Comparison of ENCODE assay signal across 15 cellular contexts in the genomic region with DNA sequence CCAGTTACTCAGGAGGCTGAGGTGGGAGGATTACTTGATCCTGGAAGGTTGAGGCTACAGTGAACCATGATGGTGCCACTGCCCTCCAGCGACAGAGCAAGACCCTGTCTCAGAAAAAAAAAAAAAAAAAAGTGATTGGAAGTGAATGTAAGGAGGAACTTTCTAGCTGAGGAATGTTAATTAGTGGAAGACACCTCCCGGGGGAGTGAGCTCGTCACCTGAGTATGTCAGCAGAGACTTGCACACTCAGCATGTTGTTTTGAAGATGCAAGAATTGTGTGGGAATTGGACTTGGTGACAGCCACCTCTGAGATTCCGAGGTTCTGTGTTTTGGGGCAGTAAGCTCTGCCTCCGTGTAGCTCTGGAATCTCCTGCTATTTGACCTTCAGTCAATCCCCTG. TPM values are rescaled to one million over a fixed set of nuclear protein-coding genes. Genes with fewer than 3 reads are reported as not detected.
DNase-seq lines count a peak whose midpoint lies in the region; ATAC-seq, FAIRE-seq and TF ChIP-seq lines count a peak whose summit lies in the region.
"Had no signal": no experiment of that assay in that cellular context is flagged by ENCODE, and none has a peak within 500 bp of the region (broad histone marks: within the 10 kb centered on the region; RNA-seq: fewer than 3 reads in every experiment).

No MANE protein-coding gene starts in this region.

- no peak overlapping the region for H2AFZ ChIP-seq in GM23338
- H2AFZ ChIP-seq in HepG2 (ENCODE audit: low read length) = no peak overlapping the region

- no peaks in the 10 kb centered on the region for H3K79me2 ChIP-seq in GM23338 (replicated peaks; ENCODE audit: insufficient read depth)
- H3K79me2 ChIP-seq in HepG2 (ENCODE audit: insufficient read depth, low read length) = no peaks in the 10 kb centered on the region

- H4K20me1 ChIP-seq in GM23338 (replicated peaks; ENCODE audit: insufficient read depth) = no peaks in the 10 kb centered on the region
- no peaks in the 10 kb centered on the region for H4K20me1 ChIP-seq in HepG2 (ENCODE audit: insufficient read depth, low read length)

- no peaks in the 10 kb centered on the region for H3K9me3 ChIP-seq in HepG2 (ENCODE audit: low read length)
- H3K9me3 ChIP-seq in skeletal muscle tissue (ENCODE audit: control insufficient read depth in 3 of 3, low read length in 3 of 3) = no peaks in the 10 kb centered on the region

- no peaks in the 10 kb centered on the region for H3K9me3 Mint-ChIP-seq in GM23338
- H3K9me3 Mint-ChIP-seq: activated CD4-positive, alpha-beta memory T cell treated with anti-CD3 and anti-CD28 coated beads, Interleukin-2, amount 10 ng/mL, durations not matched to agents 7 days and 5 days; naive thymus-derived CD8-positive, alpha-beta T cell had no signal

- H3K27ac Mint-ChIP-seq in GM23338 = peak overlapping the region; percentile 45; the same call in 1 of the 2 replicates
- H3K27ac Mint-ChIP-seq: activated CD4-positive, alpha-beta memory T cell treated with anti-CD3 and anti-CD28 coated beads, Interleukin-2, amount 10 ng/mL, durations not matched to agents 7 days and 5 days; B cell had no signal

- no peaks in the 10 kb centered on the region for H3K36me3 ChIP-seq in GM23338 (ENCODE audit: insufficient read depth)
- no peaks in the 10 kb centered on the region for H3K36me3 ChIP-seq in HepG2 (replicated peaks in 1 of 2; ENCODE audit: control insufficient read depth in 1 of 2, insufficient read depth in 2 of 2, low read length in 2 of 2)
- H3K36me3 ChIP-seq in skeletal muscle tissue (ENCODE audit: control insufficient read depth in 3 of 3, insufficient read depth in 3 of 3, low read length in 3 of 3) = peaks cover 8 to 10% (median 10%) of the 10 kb centered on the region in 3 donors

- H3K9ac ChIP-seq in HepG2 (ENCODE audit: insufficient read depth, low read depth, low read length) (no peak overlapping the region), skeletal muscle tissue (ENCODE audit: low read depth in 1 of 3, low read length in 3 of 3) (peak overlapping the region; percentile 15 to 79 (median 74))

- TF ChIP-seq RAD21 in HepG2 (CRISPR knock-in tag; IDR thresholded peaks at IDR 0.05) = no peak

- no peaks in the 10 kb centered on the region for H3F3A ChIP-seq in GM23338 (replicated peaks; ENCODE audit: low read depth)

- TF ChIP-seq POLR2A in HepG2 (IDR thresholded peaks at IDR 0.05; ENCODE audit: insufficient read depth in 1 of 2, low read depth in 2 of 2, low read length in 2 of 2) = no peak

- H3K4me1 ChIP-seq in GM23338 (ENCODE audit: insufficient read depth) (no peaks in the 10 kb centered on the region; the same call in 1 of the 2 replicates), HepG2 (ENCODE audit: insufficient read depth, low read length) (peaks cover 60% of the 10 kb centered on the region), skeletal muscle tissue (ENCODE audit: control insufficient read depth in 3 of 3, insufficient read depth in 3 of 3, low read length in 3 of 3) (peaks cover 83 to 93% (median 92%) of the 10 kb centered on the region in 3 donors)

- H3K4me2 ChIP-seq in GM23338 (no peak overlapping the region), HepG2 (ENCODE audit: low read depth, low read length) (0 out of 2 replicates have a peak overlapping the region, but pooled peaks have one; percentile 12)

- H3K27me3 Mint-ChIP-seq in GM23338 (ENCODE audit: insufficient read depth, low read depth, poor library complexity) = peaks cover 4% of the 10 kb centered on the region
- H3K27me3 Mint-ChIP-seq: B cell had no signal

- TF ChIP-seq EP300 in HepG2 (IDR thresholded peaks at IDR 0.05; ENCODE audit: low read depth in 2 of 2, low read length in 2 of 2) = no peak
- TF ChIP-seq EP300 in HepG2 (CRISPR knock-in tag; IDR thresholded peaks at IDR 0.05; ENCODE audit: borderline replicate concordance) = no peak

- intact Hi-C loops in HepG2 (cut with micrococcal nuclease; ENCODE audit: unreplicated experiment) = loop anchor here (5.0 kb wide), 1 partner anchor 312 kb away; no protein-coding TSS in a partner anchor

- H3K9me2 ChIP-seq in GM23338 (ENCODE audit: insufficient read depth) = no peaks in the 10 kb centered on the region

- H3K4me1 Mint-ChIP-seq in GM23338 = peaks cover 35% of the 10 kb centered on the region
- H3K4me1 Mint-ChIP-seq: activated CD4-positive, alpha-beta memory T cell treated with anti-CD3 and anti-CD28 coated beads, Interleukin-2, amount 10 ng/mL, durations not matched to agents 7 days and 5 days; B cell; naive thymus-derived CD8-positive, alpha-beta T cell had no signal

- CTCF ChIA-PET in HepG2 (lab: Yijun Ruan, JAX; ENCODE audit: low intra/inter-chr PET ratio, low total read pairs) = no interaction called here

- WGBS in HepG2 (ENCODE audit: low lambda C conversion rate) = 53% methylated on average over 4 of the region's 5 CpGs

- ATAC-seq in GM23338 (no peak), HepG2 (no peak), GM18868 (IDR thresholded peaks at IDR 0.05; ENCODE audit: unreplicated experiment) (no peak), HG03175 (IDR thresholded peaks at IDR 0.05; ENCODE audit: unreplicated experiment) (no peak)
- ATAC-seq: naive thymus-derived CD8-positive, alpha-beta T cell; PC-3 had no signal

- H3K27me3 ChIP-seq in GM23338 (ENCODE audit: insufficient read depth) (no peaks in the 10 kb centered on the region), HepG2 (ENCODE audit: control insufficient read depth in 1 of 2, insufficient read depth in 2 of 2, low read length in 2 of 2) (0 out of 5 replicates have a peak, but pooled peaks cover 0 to 3% of the 10 kb centered on the region in 2 experiments), skeletal muscle tissue (ENCODE audit: control insufficient read depth in 3 of 3, insufficient read depth in 3 of 3, low read length in 3 of 3) (no peaks in the 10 kb centered on the region)

- no peaks in the 10 kb centered on the region; the same call in 2 of the 3 replicates for H3K36me3 Mint-ChIP-seq in GM23338 (ENCODE audit: low read depth)
- H3K36me3 Mint-ChIP-seq: naive thymus-derived CD8-positive, alpha-beta T cell had no signal

- no TSS peak for BruUV-seq in HepG2 (replicated peaks; lab: Mats Ljungman, UMichigan)

- in situ Hi-C loops in HepG2 (cut with HindIII; ENCODE audit: extremely low pct_ligation_motif_present, low pct_unique_long_range_greater_than_20kb) = loop anchor here (5.0 kb wide), 1 partner anchor 62 kb away; no protein-coding TSS in a partner anchor

- H3K27ac ChIP-seq in GM23338 (ENCODE audit: low read depth) (no peak overlapping the region), HepG2 (ENCODE audit: extremely low read length, insufficient read depth, low read length) (no peak overlapping the region), skeletal muscle tissue (ENCODE audit: low read depth, low read length) (peak overlapping the region; percentile 92)

- H3K4me3 Mint-ChIP-seq in GM23338 = no peak overlapping the region
- H3K4me3 Mint-ChIP-seq: activated CD4-positive, alpha-beta memory T cell treated with anti-CD3 and anti-CD28 coated beads, Interleukin-2, amount 10 ng/mL, durations not matched to agents 7 days and 5 days; B cell; naive thymus-derived CD8-positive, alpha-beta T cell had no signal

- DNase-seq in GM23338 (ENCODE audit: low spot score) (no peak), astrocyte of the hippocampus (ENCODE audit: low read depth, low spot score) (peak; percentile 50), HepG2 (ENCODE audit: low spot score) (no peak)
- DNase-seq in stimulated activated CD4-positive, alpha-beta T cell treated with anti-CD3 and anti-CD28 coated beads, Interleukin-1b, Interleukin-23, amount 100 ng/mL, for 48 hours = no peak
- no peak for DNase-seq in stimulated activated naive CD4-positive, alpha-beta T cell (lab: John Stamatoyannopoulos, UW)
- DNase-seq: activated CD4-positive, alpha-beta memory T cell treated with anti-CD3 and anti-CD28 coated beads, Interleukin-2, amount 10 ng/mL, durations not matched to agents 7 days and 5 days; activated gamma-delta T cell treated with Interleukin-2 at 50 U/mL for 16 hours; PC-3; stimulated activated CD4-positive, alpha-beta T cell treated with anti-CD3 and anti-CD28 coated beads, Interleukin-12 subunit alpha, Interleukin-12 subunit beta, amount 100 ng/mL, for 4 hours had no signal

- POLR2A ChIA-PET in HepG2 (lab: Yijun Ruan, JAX) = interaction anchor here (1.5 kb wide), 1 partner anchor 57 kb away, joined by 3 read pairs; a partner anchor contains a TSS

- H3K4me3 ChIP-seq in GM23338 = no peak overlapping the region
- no peak overlapping the region for H3K4me3 ChIP-seq in HepG2 (replicated peaks in 1 of 3; ENCODE audit: insufficient read depth in 1 of 3, low read depth in 2 of 3, low read length in 3 of 3)
- no peak overlapping the region for H3K4me3 ChIP-seq in skeletal muscle tissue (ENCODE audit: low read length in 3 of 3)

- TF ChIP-seq CTCF in GM23338 (conservative IDR thresholded peaks at IDR 0.05; ENCODE audit: low read depth in 2 of 2) = no peak
- TF ChIP-seq CTCF in HepG2 (CRISPR knock-in tag; IDR thresholded peaks at IDR 0.05) = no peak

- FAIRE-seq in HepG2 (lab: Jason Lieb, UNC) = no peak

RNA-seq across cellular contexts. Expression of a gene that starts 3.6 kb away (rescaled TPM):
- 1.3 and 3.0 TPM in 2 replicates for total RNA-seq in GM23338 (2014; rRNA removed; shearing (Covaris generic))
- 0.16 and 0.38 TPM in 2 replicates for polyA plus RNA-seq in GM23338 (2016; fragmentation: Nextera tagmentation; extraction: Ambion mirVana)
- total RNA-seq in HepG2 (2016; rRNA removed; fragmentation: Illumina TruSeq; extraction: Trizol) = 0.09 and 0.22 TPM in 2 replicates
- total RNA-seq in HepG2 (2016; cell fraction: cytosol; rRNA removed; fragmentation: Illumina TruSeq; extraction: Trizol; ENCODE audit: low read depth) = under 0.01 TPM in 1 of 2 replicates, not detected in the other
- 0.04 and 0.09 TPM in 2 replicates for total RNA-seq in HepG2 (2016; cell fraction: insoluble cytoplasmic fraction; rRNA removed; fragmentation: Illumina TruSeq; extraction: Trizol)
- total RNA-seq in HepG2 (2016; cell fraction: membrane; rRNA removed; fragmentation: Illumina TruSeq; extraction: Trizol) = 0.10 and 0.12 TPM in 2 replicates
- total RNA-seq in HepG2 (2016; cell fraction: nucleus; rRNA removed; fragmentation: Illumina TruSeq; extraction: Trizol) = 0.16 and 0.25 TPM in 2 replicates
- 0.05 and 0.30 TPM in 2 replicates for polyA plus RNA-seq in HepG2 (2011; rRNA removed)
- 0.04 and 0.07 TPM in 2 replicates for polyA plus RNA-seq in HepG2 (2011; cell fraction: cytosol; rRNA removed)
- 0.33 and 0.42 TPM in 2 replicates for polyA plus RNA-seq in HepG2 (2011; cell fraction: nucleus; rRNA removed)
- 0.07 and 0.19 TPM in 2 replicates for polyA plus RNA-seq in HepG2 (2012)
- 0.02 and 0.03 TPM in 2 replicates for polyA plus RNA-seq in HepG2 (2016; cell fraction: cytosol; fragmentation: Illumina TruSeq; extraction: Trizol; ENCODE audit: low read depth)
- polyA plus RNA-seq in HepG2 (2016; cell fraction: insoluble cytoplasmic fraction; fragmentation: Illumina TruSeq; extraction: Trizol; ENCODE audit: low read depth) = 0.15 and 0.20 TPM in 2 replicates
- polyA plus RNA-seq in HepG2 (2016; cell fraction: membrane; fragmentation: Illumina TruSeq; extraction: Trizol; ENCODE audit: low read depth) = 0.03 and 0.05 TPM in 2 replicates
- polyA plus RNA-seq in HepG2 (2016; cell fraction: nucleus; fragmentation: Illumina TruSeq; extraction: Trizol; ENCODE audit: insufficient read depth, low read depth) = 0.30 and 0.49 TPM in 2 replicates
- polyA minus RNA-seq in HepG2 (2011; rRNA and poly(A)+ RNA removed; ENCODE audit: low replicate concordance) = 0.46 and 18.5 TPM in 2 replicates
- 0.30 and 0.70 TPM in 2 replicates for polyA minus RNA-seq in HepG2 (2011; cell fraction: cytosol; rRNA and poly(A)+ RNA removed)
- 0.39 and 0.62 TPM in 2 replicates for polyA minus RNA-seq in HepG2 (2011; cell fraction: nucleus; rRNA and poly(A)+ RNA removed)
- 6.3 TPM for total RNA-seq in skeletal muscle tissue
- polyA plus RNA-seq: naive thymus-derived CD8-positive, alpha-beta T cell had no signal

RNA-seq across cellular contexts. Expression of a gene that starts 17.0 kb away (rescaled TPM):
- total RNA-seq in GM23338 (2014; rRNA removed; shearing (Covaris generic)) = 13.8 and 26.4 TPM in 2 replicates
- polyA plus RNA-seq in GM23338 (2016; fragmentation: Nextera tagmentation; extraction: Ambion mirVana) (10.9 and 12.7 TPM in 2 replicates), HepG2 (2011; rRNA removed) (0.05 TPM in 1 of 2 replicates, not detected in the other)
- total RNA-seq in HepG2 (2016; rRNA removed; fragmentation: Illumina TruSeq; extraction: Trizol) (not detected in 2 replicates), skeletal muscle tissue (4.7 TPM)
- total RNA-seq in HepG2 (2016; cell fraction: cytosol; rRNA removed; fragmentation: Illumina TruSeq; extraction: Trizol; ENCODE audit: low read depth) = not detected in 2 replicates
- not detected in 2 replicates for total RNA-seq in HepG2 (2016; cell fraction: insoluble cytoplasmic fraction; rRNA removed; fragmentation: Illumina TruSeq; extraction: Trizol)
- total RNA-seq in HepG2 (2016; cell fraction: membrane; rRNA removed; fragmentation: Illumina TruSeq; extraction: Trizol) = not detected in 2 replicates
- not detected in 2 replicates for total RNA-seq in HepG2 (2016; cell fraction: nucleus; rRNA removed; fragmentation: Illumina TruSeq; extraction: Trizol)
- not detected in 2 replicates for polyA plus RNA-seq in HepG2 (2011; cell fraction: cytosol; rRNA removed)
- not detected in 2 replicates for polyA plus RNA-seq in HepG2 (2011; cell fraction: nucleus; rRNA removed)
- 0.05 TPM in 1 of 2 replicates, not detected in the other for polyA plus RNA-seq in HepG2 (2012)
- polyA plus RNA-seq in HepG2 (2016; cell fraction: cytosol; fragmentation: Illumina TruSeq; extraction: Trizol; ENCODE audit: low read depth) = not detected in 2 replicates
- polyA plus RNA-seq in HepG2 (2016; cell fraction: insoluble cytoplasmic fraction; fragmentation: Illumina TruSeq; extraction: Trizol; ENCODE audit: low read depth) = not detected in 2 replicates
- not detected in 2 replicates for polyA plus RNA-seq in HepG2 (2016; cell fraction: membrane; fragmentation: Illumina TruSeq; extraction: Trizol; ENCODE audit: low read depth)
- not detected in 2 replicates for polyA plus RNA-seq in HepG2 (2016; cell fraction: nucleus; fragmentation: Illumina TruSeq; extraction: Trizol; ENCODE audit: insufficient read depth, low read depth)
- 0.05 TPM in 1 of 2 replicates, not detected in the other for polyA minus RNA-seq in HepG2 (2011; rRNA and poly(A)+ RNA removed; ENCODE audit: low replicate concordance)
- not detected in 2 replicates for polyA minus RNA-seq in HepG2 (2011; cell fraction: cytosol; rRNA and poly(A)+ RNA removed)
- not detected in 2 replicates for polyA minus RNA-seq in HepG2 (2011; cell fraction: nucleus; rRNA and poly(A)+ RNA removed)
- total RNA-seq: B cell; G401; naive thymus-derived CD8-positive, alpha-beta T cell; PC-3 had no signal

RNA-seq across cellular contexts. Expression of a gene that starts 56.8 kb away (rescaled TPM):
- total RNA-seq in GM23338 (2014; rRNA removed; shearing (Covaris generic)) = 30.7 and 32.3 TPM in 2 replicates
- 20.3 and 23.4 TPM in 2 replicates for polyA plus RNA-seq in GM23338 (2016; fragmentation: Nextera tagmentation; extraction: Ambion mirVana)
- 27.7 and 28.3 TPM in 2 replicates for total RNA-seq in HepG2 (2016; rRNA removed; fragmentation: Illumina TruSeq; extraction: Trizol)
- total RNA-seq in HepG2 (2016; cell fraction: cytosol; rRNA removed; fragmentation: Illumina TruSeq; extraction: Trizol; ENCODE audit: low read depth) = 5.7 and 6.4 TPM in 2 replicates
- 23.8 and 26.3 TPM in 2 replicates for total RNA-seq in HepG2 (2016; cell fraction: insoluble cytoplasmic fraction; rRNA removed; fragmentation: Illumina TruSeq; extraction: Trizol)
- 11.5 and 11.9 TPM in 2 replicates for total RNA-seq in HepG2 (2016; cell fraction: membrane; rRNA removed; fragmentation: Illumina TruSeq; extraction: Trizol)
- total RNA-seq in HepG2 (2016; cell fraction: nucleus; rRNA removed; fragmentation: Illumina TruSeq; extraction: Trizol) = 27.4 and 28.2 TPM in 2 replicates
- polyA plus RNA-seq in HepG2 (2011; rRNA removed) = 27.3 and 35.0 TPM in 2 replicates
- polyA plus RNA-seq in HepG2 (2011; cell fraction: cytosol; rRNA removed) = 12.7 and 16.9 TPM in 2 replicates
- 42.7 and 44.5 TPM in 2 replicates for polyA plus RNA-seq in HepG2 (2011; cell fraction: nucleus; rRNA removed)
- polyA plus RNA-seq in HepG2 (2012) = 25.4 and 28.8 TPM in 2 replicates
- 2.7 and 3.2 TPM in 2 replicates for polyA plus RNA-seq in HepG2 (2016; cell fraction: cytosol; fragmentation: Illumina TruSeq; extraction: Trizol; ENCODE audit: low read depth)
- 34.5 and 39.1 TPM in 2 replicates for polyA plus RNA-seq in HepG2 (2016; cell fraction: insoluble cytoplasmic fraction; fragmentation: Illumina TruSeq; extraction: Trizol; ENCODE audit: low read depth)
- 7.7 and 9.1 TPM in 2 replicates for polyA plus RNA-seq in HepG2 (2016; cell fraction: membrane; fragmentation: Illumina TruSeq; extraction: Trizol; ENCODE audit: low read depth)
- polyA plus RNA-seq in HepG2 (2016; cell fraction: nucleus; fragmentation: Illumina TruSeq; extraction: Trizol; ENCODE audit: insufficient read depth, low read depth) = 43.5 and 48.3 TPM in 2 replicates
- 9.8 and 27.6 TPM in 2 replicates for polyA minus RNA-seq in HepG2 (2011; rRNA and poly(A)+ RNA removed; ENCODE audit: low replicate concordance)
- 12.1 and 16.2 TPM in 2 replicates for polyA minus RNA-seq in HepG2 (2011; cell fraction: cytosol; rRNA and poly(A)+ RNA removed)
- polyA minus RNA-seq in HepG2 (2011; cell fraction: nucleus; rRNA and poly(A)+ RNA removed) = 43.9 and 49.9 TPM in 2 replicates
- 18.8 TPM for total RNA-seq in skeletal muscle tissue
